10 cellular contexts compared by ENCODE assay signal in the genomic region with DNA sequence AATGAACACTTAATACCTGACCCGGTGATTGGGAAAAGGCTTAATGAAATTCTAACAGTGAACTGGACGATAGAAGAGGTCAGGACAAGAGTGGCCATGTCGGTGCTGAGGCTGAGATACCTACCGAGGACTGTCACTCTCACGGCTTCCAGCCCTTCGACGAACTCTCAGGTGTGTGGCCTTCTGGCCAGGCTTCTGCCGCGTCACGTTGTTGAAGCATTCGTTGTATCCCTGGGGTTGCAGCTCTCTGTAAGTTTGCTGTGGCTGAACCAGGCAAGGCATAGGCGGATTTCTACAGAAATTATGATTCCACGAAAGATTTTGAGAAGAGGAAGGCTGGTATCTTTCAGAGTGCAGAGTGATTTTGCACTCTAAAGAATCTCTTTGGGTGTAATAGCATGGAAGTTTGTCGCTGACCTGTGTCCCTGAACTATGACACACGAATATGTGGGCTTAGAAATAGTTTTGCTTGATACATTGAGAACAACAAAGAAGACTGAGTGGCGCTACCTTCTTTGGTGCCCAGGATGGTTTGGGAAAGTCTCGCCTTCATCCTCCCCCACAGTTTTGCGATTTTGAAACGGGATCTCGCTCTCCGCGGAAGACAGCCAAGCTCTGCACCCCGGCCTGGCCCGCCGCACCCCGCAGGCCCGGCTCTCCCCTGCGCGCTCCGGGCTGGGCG. TPM values are rescaled to one million over a fixed set of nuclear protein-coding genes. Genes with fewer than 3 reads are reported as not detected.
DNase-seq lines count a peak whose midpoint lies in the region; ATAC-seq, FAIRE-seq and TF ChIP-seq lines count a peak whose summit lies in the region.
"Had no signal": no experiment of that assay in that cellular context is flagged by ENCODE, and none has a peak within 500 bp of the region (broad histone marks: within the 10 kb centered on the region; RNA-seq: fewer than 3 reads in every experiment).

No MANE protein-coding gene starts in this region.

- peak overlapping the region; percentile 78 for H3K9ac ChIP-seq in astrocyte (ENCODE audit: low read length)

- no peaks in the 10 kb centered on the region for H3K79me2 ChIP-seq in astrocyte (ENCODE audit: insufficient read depth, low read length)

- H3K27ac ChIP-seq in cardiac muscle cell (no peak overlapping the region), astrocyte (ENCODE audit: low read depth, low read length) (no peak overlapping the region), upper lobe of right lung (no peak overlapping the region), pancreas (no peak overlapping the region)
- H3K27ac ChIP-seq: foreskin keratinocyte had no signal

- H3K36me3 Mint-ChIP-seq in astrocyte (ENCODE audit: low read depth, unreplicated experiment): peaks cover 2% of the 10 kb centered on the region

- TF ChIP-seq CTCF in cardiac muscle cell (IDR thresholded peaks at IDR 0.05; ENCODE audit: low read depth, low read length) (no peak), astrocyte (IDR thresholded peaks at IDR 0.05; ENCODE audit: insufficient read depth, low read depth, low read length) (no peak), upper lobe of right lung (IDR thresholded peaks at IDR 0.05) (no peak), pancreas (IDR thresholded peaks at IDR 0.05) (no peak)

- no peaks in the 10 kb centered on the region for H4K20me1 ChIP-seq in astrocyte (ENCODE audit: insufficient read depth, low read length)

- H3K4me1 Mint-ChIP-seq in astrocyte (ENCODE audit: low read depth, unreplicated experiment): peaks cover 17% of the 10 kb centered on the region

- no peaks in the 10 kb centered on the region for H3K36me3 ChIP-seq in cardiac muscle cell
- no peaks in the 10 kb centered on the region for H3K36me3 ChIP-seq in astrocyte (ENCODE audit: insufficient read depth, low read length)
- no peaks in the 10 kb centered on the region for H3K36me3 ChIP-seq in upper lobe of right lung
- H3K36me3 ChIP-seq in pancreas: no peaks in the 10 kb centered on the region

- H3K9me3 ChIP-seq in cardiac muscle cell (ENCODE audit: low read depth): no peaks in the 10 kb centered on the region
- no peaks in the 10 kb centered on the region for H3K9me3 ChIP-seq in astrocyte (ENCODE audit: insufficient read depth, low read depth, low read length)
- no peaks in the 10 kb centered on the region for H3K9me3 ChIP-seq in upper lobe of right lung
- no peaks in the 10 kb centered on the region for H3K9me3 ChIP-seq in pancreas

- H3K4me3 Mint-ChIP-seq in astrocyte (ENCODE audit: unreplicated experiment): peak overlapping the region; percentile 79

- peak overlapping the region; percentile 95 for H3K4me2 ChIP-seq in astrocyte (ENCODE audit: low read length)

- intact Hi-C loops in Right ventricle myocardium inferior (cut with DNase I) (no loop called here), upper lobe of right lung (cut with DNase I) (no loop called here), pancreas (cut with DNase I) (no loop called here)

- FAIRE-seq in astrocyte (lab: Jason Lieb, UNC) (no peak), pancreas (lab: Jason Lieb, UNC) (no peak)
- FAIRE-seq: urothelium cell line had no signal

- H3K4me3 ChIP-seq in cardiac muscle cell (peak overlapping the region; percentile 58), astrocyte (ENCODE audit: insufficient read depth, low read depth, low read length) (peak overlapping the region; percentile 72), upper lobe of right lung (peak overlapping the region; percentile 56), pancreas (peak overlapping the region in 2 of 4 donors; percentile 41 to 52)

- H3K27ac Mint-ChIP-seq in astrocyte (ENCODE audit: unreplicated experiment): peak overlapping the region; percentile 15

- peak overlapping the region; percentile 78 for H2AFZ ChIP-seq in astrocyte (ENCODE audit: low read depth, low read length)

- H3K9me3 Mint-ChIP-seq in astrocyte (ENCODE audit: unreplicated experiment): peaks cover 4% of the 10 kb centered on the region

- H3K27me3 Mint-ChIP-seq in astrocyte (ENCODE audit: low read depth, unreplicated experiment): peaks cover 6% of the 10 kb centered on the region

- peaks cover 7% of the 10 kb centered on the region for H3K4me1 ChIP-seq in cardiac muscle cell (ENCODE audit: low read depth)
- H3K4me1 ChIP-seq in astrocyte (ENCODE audit: insufficient read depth, low read length): peaks cover 14% of the 10 kb centered on the region
- peaks cover 6% of the 10 kb centered on the region for H3K4me1 ChIP-seq in upper lobe of right lung
- no peaks in the 10 kb centered on the region for H3K4me1 ChIP-seq in pancreas
- H3K4me1 ChIP-seq: foreskin keratinocyte had no signal

- ATAC-seq in Right ventricle myocardium inferior (no peak), upper lobe of right lung (no peak), pancreas (no peak), GM21367 (IDR thresholded peaks at IDR 0.05; ENCODE audit: unreplicated experiment) (no peak)

- DNase-seq in cardiac muscle cell (ENCODE audit: low read depth in 1 of 2, low spot score in 1 of 2): no peak
- no peak for DNase-seq in Right ventricle myocardium inferior (ENCODE audit: missing footprints)
- DNase-seq in astrocyte (ENCODE audit: low read depth): peak; percentile 1
- DNase-seq in left kidney (ENCODE audit: low read depth, low spot score): peak; percentile 39
- no peak for DNase-seq in upper lobe of right lung
- no peak for DNase-seq in pancreas
- no peak for DNase-seq in SHP77 treated with DMSO at 0.1 percent for 48 hours (lab: John Stamatoyannopoulos, UW)

- H3K27me3 ChIP-seq in cardiac muscle cell: peaks cover 12% of the 10 kb centered on the region
- no peaks in the 10 kb centered on the region for H3K27me3 ChIP-seq in astrocyte (ENCODE audit: insufficient read depth, low read length)
- H3K27me3 ChIP-seq in upper lobe of right lung: peaks cover 17% of the 10 kb centered on the region
- H3K27me3 ChIP-seq in pancreas: no peaks in the 10 kb centered on the region
- H3K27me3 ChIP-seq: foreskin keratinocyte had no signal

- WGBS in pancreas, 2 donors: 39 to 40% methylated on average over 31 of the region's 31 CpGs

RNA-seq across cellular contexts. Expression of a gene that starts 0.4 kb away (rescaled TPM):
- total RNA-seq in cardiac muscle cell (1.9 and 2.1 TPM in 2 replicates), Right ventricle myocardium inferior (not detected), astrocyte (1.7 and 2.8 TPM in 2 replicates), upper lobe of right lung (0.93 TPM), pancreas (under 1 TPM in 2 of 6 donors, not detected in 4; 0.08 to 0.21 TPM)
- polyA plus RNA-seq in cardiac muscle cell (1.7 and 6.2 TPM in 2 replicates), pancreas (under 1 TPM in 1 of 2 donors, not detected in 1; 0.23 TPM)

RNA-seq across cellular contexts. Expression of a gene that starts 45.8 kb away (rescaled TPM):
- total RNA-seq in cardiac muscle cell (not detected in 2 replicates), Right ventricle myocardium inferior (not detected), astrocyte (not detected in 2 replicates), upper lobe of right lung (not detected), pancreas (not detected)
- polyA plus RNA-seq in cardiac muscle cell (not detected in 2 replicates), pancreas (not detected)
- polyA plus RNA-seq: foreskin keratinocyte had no signal

RNA-seq across cellular contexts. Expression of a gene that starts 50.8 kb away (rescaled TPM):
- 6.6 and 8.3 TPM in 2 replicates for total RNA-seq in cardiac muscle cell
- polyA plus RNA-seq in cardiac muscle cell: 2.7 and 3.1 TPM in 2 replicates
- 4.3 TPM for total RNA-seq in Right ventricle myocardium inferior
- total RNA-seq in astrocyte: 1.4 and 1.8 TPM in 2 replicates
- total RNA-seq in upper lobe of right lung: 5.1 TPM
- 1 to 10 TPM; 1.1 to 7.1 (median 3.2) TPM for total RNA-seq in pancreas
- 1 to 10 TPM; 1.9 to 2.1 TPM for polyA plus RNA-seq in pancreas

Comparison
In these comparisons a context has a peak if more than half of its experiments do, and no peak if none do; other contexts are left out.
1. DNase-seq: peak in astrocyte (single experiment) and left kidney (single experiment); none in cardiac muscle cell (0 of 2), Right ventricle myocardium inferior (single experiment), upper lobe of right lung (single experiment), pancreas (0 of 6) and SHP77 treated with DMSO at 0.1 percent for 48 hours (single experiment).